Comparison of ENCODE assay signal across 8 cellular contexts in genomic region chr3:50350527-50351317, GRCh38. TPM values are rescaled to one million over a fixed set of nuclear protein-coding genes. Genes with fewer than 3 reads are reported as not detected.
DNase-seq lines count a peak whose midpoint lies in the region; ATAC-seq, FAIRE-seq and TF ChIP-seq lines count a peak whose summit lies in the region.

CYB561D2 (plus strand) TSS chr3:50350862; CDS start chr3:50351434, 572 bp downstream.
NPRL2 (minus strand) TSS chr3:50350775; CDS start chr3:50350652, 123 bp downstream.

- H3K9me3 ChIP-seq in endothelial cell of umbilical vein (replicated peaks; ENCODE audit: control insufficient read depth, insufficient read depth, low read length) = no peaks in the 10 kb centered on the region

- H3K4me1 ChIP-seq in endothelial cell of umbilical vein (ENCODE audit: control insufficient read depth, extremely low read depth, insufficient read depth, low read length) = peaks cover 16% of the 10 kb centered on the region

- no peaks in the 10 kb centered on the region for H3K9me3 Mint-ChIP-seq in IgD-negative memory B cell

- ATAC-seq in GM21528 (IDR thresholded peaks at IDR 0.05; ENCODE audit: low FRiP score, unreplicated experiment) = peak; percentile 79

- peaks cover 21 to 28% (median 26%) of the 10 kb centered on the region in 3 donors for H3K4me1 Mint-ChIP-seq in IgD-negative memory B cell

- H3K9ac ChIP-seq in endothelial cell of umbilical vein (replicated peaks; ENCODE audit: extremely low read depth, insufficient read depth, low read length) = peak within 1 kb of the TSS; percentile 33

- H3K9me1 ChIP-seq in endothelial cell of umbilical vein (replicated peaks; ENCODE audit: control insufficient read depth, extremely low read depth, insufficient read depth, low read length) = no peaks in the 10 kb centered on the region

- H3K79me2 ChIP-seq in endothelial cell of umbilical vein (ENCODE audit: control insufficient read depth, insufficient read depth, low read length) = peaks cover 9% of the 10 kb centered on the region

- peak within 1 kb of the TSS; percentile 19 to 77 (median 40) for H3K4me3 ChIP-seq in endothelial cell of umbilical vein (replicated peaks in 1 of 3; ENCODE audit: insufficient read depth in 1 of 3, low read depth in 1 of 3, low read length in 3 of 3)

- no peak within 1 kb of the TSS for H3K27ac ChIP-seq in endothelial cell of umbilical vein (ENCODE audit: insufficient read depth, low read depth, low read length)

- no peaks in the 10 kb centered on the region for H3K27me3 Mint-ChIP-seq in IgD-negative memory B cell

- peak within 1 kb of the TSS; percentile 33 for H2AFZ ChIP-seq in endothelial cell of umbilical vein (ENCODE audit: low read depth, low read length)

- BruUV-seq in endothelial cell of umbilical vein (replicated peaks; lab: Mats Ljungman, UMichigan) = no TSS peak

- dilution Hi-C loops in endothelial cell of umbilical vein (cut with MboI; ENCODE audit: extremely low pct_ligation_motif_present, low sequenced_read_pairs) = no loop called here

- peak within 1 kb of the TSS; percentile 92 to 100 (median 98) for H3K4me3 Mint-ChIP-seq in IgD-negative memory B cell

- peak; percentile 80 for TF ChIP-seq POLR2A in endothelial cell of umbilical vein (IDR thresholded peaks at IDR 0.05; ENCODE audit: low read depth, low read length)

- no peak for TF ChIP-seq CTCF in endothelial cell of umbilical vein (IDR thresholded peaks at IDR 0.05; ENCODE audit: extremely low read depth in 1 of 2, insufficient read depth in 1 of 2, low read depth in 1 of 2, low read length in 2 of 2)

- no peaks in the 10 kb centered on the region for H3K36me3 Mint-ChIP-seq in IgD-negative memory B cell

- POLR2A ChIA-PET in endothelial cell of umbilical vein (lab: Charles Lee) = interaction anchor here (0.9 kb wide), 1 partner anchor 173 kb away, joined by 3 read pairs; no protein-coding TSS in a partner anchor

- peak; percentile 95 for FAIRE-seq in endothelial cell of umbilical vein (lab: Jason Lieb, UNC)

- peak within 1 kb of the TSS; percentile 67 for H3K4me2 ChIP-seq in endothelial cell of umbilical vein (ENCODE audit: insufficient read depth, low read length)

- intact Hi-C loops in endothelial cell of umbilical vein (cut with micrococcal nuclease) = loop anchor here (1.0 kb wide), 1 partner anchor 9 kb away; the partner anchor contains the start of gene TMEM115

- H3K36me3 ChIP-seq in endothelial cell of umbilical vein (ENCODE audit: control insufficient read depth in 2 of 2, extremely low read depth in 1 of 2, insufficient read depth in 2 of 2, low read length in 2 of 2) = peaks cover 8 to 29% of the 10 kb centered on the region in 2 experiments

- CTCF ChIA-PET in endothelial cell of umbilical vein (lab: Charles Lee) = interaction anchor here (0.7 to 7.7 kb wide), 10 partner anchors 9 to 261 kb away, joined by 3 to 165 read pairs (median 4); partner anchors contain the start of gene TMEM115

- peak within 1 kb of the TSS; percentile 94 to 98 (median 97) for H3K27ac Mint-ChIP-seq in IgD-negative memory B cell

- peaks cover 2% of the 10 kb centered on the region for H4K20me1 ChIP-seq in endothelial cell of umbilical vein (replicated peaks; ENCODE audit: control insufficient read depth, extremely low read depth, insufficient read depth, low read length)

- no peaks in the 10 kb centered on the region for H3K27me3 ChIP-seq in endothelial cell of umbilical vein (ENCODE audit: control insufficient read depth in 2 of 2, insufficient read depth in 2 of 2, low read length in 2 of 2)

- peak; percentile 78 for DNase-seq in DMS 273 treated with DMSO at 0.1 percent for 48 hours (lab: John Stamatoyannopoulos, UW)
- DNase-seq in OCI-M1 (lab: John Stamatoyannopoulos, UW) = peak; percentile 94
- peak; percentile 99 for DNase-seq in activated T-cell treated with anti-CD3 and anti-CD28 coated beads for 24 hours (ENCODE audit: low read depth)
- DNase-seq in endothelial cell of umbilical vein (ENCODE audit: low read depth, low spot score) = peak; percentile 95
- DNase-seq in middle frontal gyrus (ENCODE audit: extremely low spot score, low spot score) = peak; percentile 93
- peak; percentile 98 to 99 for DNase-seq in stimulated activated CD8-positive, alpha-beta memory T cell treated with anti-CD3 and anti-CD28 coated beads, Interleukin-2, amount 100 ng/mL, for 1 hour (ENCODE audit: low read depth in 2 of 2)

TF ChIP-seq in endothelial cell of umbilical vein, 7 proteins besides CTCF, POLR2A, EP300 and RAD21:
- TF ChIP-seq GATA2 (IDR thresholded peaks at IDR 0.05; ENCODE audit: insufficient read depth, insufficient read length, low read depth, low read length) (no peak), FOS (IDR thresholded peaks at IDR 0.05; ENCODE audit: borderline replicate concordance, insufficient read depth, low read length) (no peak), POLR2AphosphoS5 (IDR thresholded peaks at IDR 0.05; ENCODE audit: insufficient read depth, low read depth, low read length) (peak; percentile 67), JUN (IDR thresholded peaks at IDR 0.05; ENCODE audit: borderline replicate concordance, insufficient read depth, insufficient read length, low read depth) (no peak), MYC (IDR thresholded peaks at IDR 0.05; ENCODE audit: low read depth, low read length) (no peak), EZH2 (IDR thresholded peaks at IDR 0.05; ENCODE audit: borderline replicate concordance, low read depth, low read length, severe bottlenecking) (no peak)

RNA-seq across cellular contexts. Expression of gene CYB561D2, which starts in this region (rescaled TPM):
- polyA plus RNA-seq in IgD-negative memory B cell (63.3 TPM), endothelial cell of umbilical vein (46.0 and 55.8 TPM in 2 replicates)
- 13.6 and 16.3 TPM in 2 replicates for total RNA-seq in endothelial cell of umbilical vein
- polyA plus RNA-seq in endothelial cell of umbilical vein (2011; cell fraction: cytosol; rRNA removed) = 24.4 and 27.2 TPM in 2 replicates
- 22.0 and 22.2 TPM in 2 replicates for polyA plus RNA-seq in endothelial cell of umbilical vein (2011; cell fraction: nucleus; rRNA removed)
- polyA plus RNA-seq in endothelial cell of umbilical vein (2012) = 12.0 and 17.1 TPM in 2 replicates
- polyA minus RNA-seq in endothelial cell of umbilical vein = 20.8 TPM in 2 replicates
- polyA minus RNA-seq in endothelial cell of umbilical vein (2011; cell fraction: cytosol; rRNA and poly(A)+ RNA removed) = 11.3 TPM
- 6.3 and 8.8 TPM in 2 replicates for polyA minus RNA-seq in endothelial cell of umbilical vein (2011; cell fraction: nucleus; rRNA and poly(A)+ RNA removed)

RNA-seq across cellular contexts. Expression of gene NPRL2, which starts in this region (rescaled TPM):
- polyA plus RNA-seq in IgD-negative memory B cell (30.4 TPM), endothelial cell of umbilical vein (30.6 and 33.5 TPM in 2 replicates)
- total RNA-seq in endothelial cell of umbilical vein = 13.4 and 14.5 TPM in 2 replicates
- 24.0 and 27.3 TPM in 2 replicates for polyA plus RNA-seq in endothelial cell of umbilical vein (2011; cell fraction: cytosol; rRNA removed)
- 58.0 and 76.5 TPM in 2 replicates for polyA plus RNA-seq in endothelial cell of umbilical vein (2011; cell fraction: nucleus; rRNA removed)
- polyA plus RNA-seq in endothelial cell of umbilical vein (2012) = 16.5 and 17.1 TPM in 2 replicates
- 24.1 and 26.4 TPM in 2 replicates for polyA minus RNA-seq in endothelial cell of umbilical vein
- polyA minus RNA-seq in endothelial cell of umbilical vein (2011; cell fraction: cytosol; rRNA and poly(A)+ RNA removed) = 8.7 TPM
- 10.7 and 13.7 TPM in 2 replicates for polyA minus RNA-seq in endothelial cell of umbilical vein (2011; cell fraction: nucleus; rRNA and poly(A)+ RNA removed)
